Comparison of ENCODE assay signal across 1 cellular context in the genomic region with DNA sequence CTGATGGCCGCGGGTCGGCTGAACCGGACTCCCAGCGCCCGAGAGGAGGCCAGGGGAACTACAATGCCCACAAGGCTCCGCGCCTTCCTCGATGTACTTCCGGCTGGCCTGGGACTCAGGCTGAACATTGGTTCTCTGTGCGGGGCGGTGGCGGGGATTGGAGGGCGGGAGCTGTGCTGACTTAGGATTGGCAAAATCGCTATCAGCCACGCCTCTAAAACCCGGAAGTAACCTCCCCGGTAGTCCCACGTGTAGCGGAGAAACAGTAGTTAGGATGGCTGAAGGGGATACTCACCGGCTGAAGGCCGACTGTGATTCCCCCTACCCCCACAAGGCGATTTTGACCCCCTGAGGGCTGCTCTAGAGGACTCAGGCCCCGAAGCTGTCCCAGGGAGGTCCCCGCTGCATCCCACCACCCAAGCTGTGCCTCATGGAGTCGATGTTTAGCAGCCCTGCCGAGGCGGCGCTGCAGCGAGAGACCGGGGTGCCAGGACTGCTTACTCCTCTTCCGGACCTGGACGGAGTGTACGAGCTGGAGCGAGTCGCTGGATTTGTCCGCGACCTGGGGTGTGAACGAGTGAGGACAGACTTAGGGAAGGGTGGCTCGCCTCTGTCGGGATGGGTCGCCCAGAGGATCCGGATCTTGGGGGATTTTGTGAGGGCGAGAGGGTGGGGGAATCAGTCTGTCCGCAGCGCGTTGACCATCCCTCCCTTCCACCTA.
TF ChIP-seq lines count a peak whose summit lies in the region.

A gene with protein sequence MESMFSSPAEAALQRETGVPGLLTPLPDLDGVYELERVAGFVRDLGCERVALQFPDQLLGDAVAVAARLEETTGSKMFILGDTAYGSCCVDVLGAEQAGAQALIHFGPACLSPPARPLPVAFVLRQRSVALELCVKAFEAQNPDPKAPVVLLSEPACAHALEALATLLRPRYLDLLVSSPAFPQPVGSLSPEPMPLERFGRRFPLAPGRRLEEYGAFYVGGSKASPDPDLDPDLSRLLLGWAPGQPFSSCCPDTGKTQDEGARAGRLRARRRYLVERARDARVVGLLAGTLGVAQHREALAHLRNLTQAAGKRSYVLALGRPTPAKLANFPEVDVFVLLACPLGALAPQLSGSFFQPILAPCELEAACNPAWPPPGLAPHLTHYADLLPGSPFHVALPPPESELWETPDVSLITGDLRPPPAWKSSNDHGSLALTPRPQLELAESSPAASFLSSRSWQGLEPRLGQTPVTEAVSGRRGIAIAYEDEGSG (plus strand): TSS at position 265 of the 721 bp plus-strand sequence. CDS start 166 bp downstream, at position 431.

TF ChIP-seq in HepG2, 621 proteins besides CTCF, POLR2A, EP300 and RAD21 (continued from another document and continues in another):
- TF ChIP-seq, protein P1, sequence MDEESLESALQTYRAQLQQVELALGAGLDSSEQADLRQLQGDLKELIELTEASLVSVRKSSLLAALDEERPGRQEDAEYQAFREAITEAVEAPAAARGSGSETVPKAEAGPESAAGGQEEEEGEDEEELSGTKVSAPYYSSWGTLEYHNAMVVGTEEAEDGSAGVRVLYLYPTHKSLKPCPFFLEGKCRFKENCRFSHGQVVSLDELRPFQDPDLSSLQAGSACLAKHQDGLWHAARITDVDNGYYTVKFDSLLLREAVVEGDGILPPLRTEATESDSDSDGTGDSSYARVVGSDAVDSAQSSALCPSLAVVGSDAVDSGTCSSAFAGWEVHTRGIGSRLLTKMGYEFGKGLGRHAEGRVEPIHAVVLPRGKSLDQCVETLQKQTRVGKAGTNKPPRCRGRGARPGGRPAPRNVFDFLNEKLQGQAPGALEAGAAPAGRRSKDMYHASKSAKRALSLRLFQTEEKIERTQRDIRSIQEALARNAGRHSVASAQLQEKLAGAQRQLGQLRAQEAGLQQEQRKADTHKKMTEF (CRISPR knock-in tag; IDR thresholded peaks at IDR 0.05) = 0 out of 2 replicates have a peak, but pooled peaks have one; percentile 26
- TF ChIP-seq ZNF441 (CRISPR knock-in tag; IDR thresholded peaks at IDR 0.05; ENCODE audit: borderline replicate concordance) (no peak; the same call in 1 of the 2 replicates), ATF7-NPFF (CRISPR knock-in tag; IDR thresholded peaks at IDR 0.05; ENCODE audit: low read depth) (peak; percentile 55; the same call in 1 of the 2 replicates), CCDC6 (CRISPR knock-in tag; IDR thresholded peaks at IDR 0.05) (no peak), KDM5B (CRISPR knock-in tag; IDR thresholded peaks at IDR 0.05; ENCODE audit: borderline replicate concordance) (0 out of 2 replicates have a peak, but pooled peaks have one; percentile 41), ZSCAN29 (CRISPR knock-in tag; conservative IDR thresholded peaks at IDR 0.05) (no peak), GMEB1 (CRISPR knock-in tag; IDR thresholded peaks at IDR 0.05; ENCODE audit: borderline replicate concordance) (peak; percentile 61), HNRNPK (IDR thresholded peaks at IDR 0.05; ENCODE audit: low read depth, low read length, poor library complexity, severe bottlenecking) (no peak), ZNF777 (CRISPR knock-in tag; IDR thresholded peaks at IDR 0.05) (0 out of 2 replicates have a peak, but pooled peaks have one; percentile 32), TAF1 (CRISPR knock-in tag; IDR thresholded peaks at IDR 0.05) (0 out of 2 replicates have a peak, but pooled peaks have one; percentile 21), KLF15 (CRISPR knock-in tag; IDR thresholded peaks at IDR 0.05; ENCODE audit: borderline replicate concordance) (no peak), FOSL2 (CRISPR knock-in tag; IDR thresholded peaks at IDR 0.05) (0 out of 2 replicates have a peak, but pooled peaks have one; percentile 18), KAT8 (CRISPR knock-in tag; IDR thresholded peaks at IDR 0.05) (peak; percentile 84), RBAK (CRISPR knock-in tag; IDR thresholded peaks at IDR 0.05) (no peak), SAP130 (CRISPR knock-in tag; IDR thresholded peaks at IDR 0.05; ENCODE audit: low read depth) (peak; percentile 100), ZNF839 (CRISPR knock-in tag; IDR thresholded peaks at IDR 0.05; ENCODE audit: borderline replicate concordance) (no peak), DMTF1 (CRISPR knock-in tag; IDR thresholded peaks at IDR 0.05) (no peak), MIER2 (CRISPR knock-in tag; IDR thresholded peaks at IDR 0.05) (no peak; the same call in 1 of the 2 replicates), BATF2 (CRISPR knock-in tag; IDR thresholded peaks at IDR 0.05) (no peak), ETV5 (CRISPR knock-in tag; IDR thresholded peaks at IDR 0.05; ENCODE audit: borderline replicate concordance) (0 out of 2 replicates have a peak, but pooled peaks have one; percentile 5), STAG1 (CRISPR knock-in tag; IDR thresholded peaks at IDR 0.05) (no peak), BRD4 (CRISPR knock-in tag; IDR thresholded peaks at IDR 0.05) (0 out of 2 replicates have a peak, but pooled peaks have one; percentile 14), SMAD1 (CRISPR knock-in tag; IDR thresholded peaks at IDR 0.05; ENCODE audit: borderline replicate concordance, low read depth) (no peak; the same call in 1 of the 2 replicates), GABPA (IDR thresholded peaks at IDR 0.05; ENCODE audit: low read depth, low read length) (no peak), GABPA (CRISPR knock-in tag; IDR thresholded peaks at IDR 0.05; ENCODE audit: low read depth) (peak; percentile 97), POLR2AphosphoS5 (IDR thresholded peaks at IDR 0.05; ENCODE audit: low read depth, low read length) (peak; percentile 64), PHF8 (CRISPR knock-in tag; IDR thresholded peaks at IDR 0.05) (peak; percentile 71)
- TF ChIP-seq, protein P2, sequence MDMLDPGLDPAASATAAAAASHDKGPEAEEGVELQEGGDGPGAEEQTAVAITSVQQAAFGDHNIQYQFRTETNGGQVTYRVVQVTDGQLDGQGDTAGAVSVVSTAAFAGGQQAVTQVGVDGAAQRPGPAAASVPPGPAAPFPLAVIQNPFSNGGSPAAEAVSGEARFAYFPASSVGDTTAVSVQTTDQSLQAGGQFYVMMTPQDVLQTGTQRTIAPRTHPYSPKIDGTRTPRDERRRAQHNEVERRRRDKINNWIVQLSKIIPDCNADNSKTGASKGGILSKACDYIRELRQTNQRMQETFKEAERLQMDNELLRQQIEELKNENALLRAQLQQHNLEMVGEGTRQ (IDR thresholded peaks at IDR 0.05; ENCODE audit: low read depth, low read length) = peak; percentile 56; the same call in 1 of the 2 replicates
- TF ChIP-seq, protein P2 (CRISPR knock-in tag; IDR thresholded peaks at IDR 0.05; ENCODE audit: borderline replicate concordance) = 0 out of 2 replicates have a peak, but pooled peaks have one; percentile 19
- TF ChIP-seq, protein P3, sequence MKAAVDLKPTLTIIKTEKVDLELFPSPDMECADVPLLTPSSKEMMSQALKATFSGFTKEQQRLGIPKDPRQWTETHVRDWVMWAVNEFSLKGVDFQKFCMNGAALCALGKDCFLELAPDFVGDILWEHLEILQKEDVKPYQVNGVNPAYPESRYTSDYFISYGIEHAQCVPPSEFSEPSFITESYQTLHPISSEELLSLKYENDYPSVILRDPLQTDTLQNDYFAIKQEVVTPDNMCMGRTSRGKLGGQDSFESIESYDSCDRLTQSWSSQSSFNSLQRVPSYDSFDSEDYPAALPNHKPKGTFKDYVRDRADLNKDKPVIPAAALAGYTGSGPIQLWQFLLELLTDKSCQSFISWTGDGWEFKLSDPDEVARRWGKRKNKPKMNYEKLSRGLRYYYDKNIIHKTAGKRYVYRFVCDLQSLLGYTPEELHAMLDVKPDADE (CRISPR knock-in tag; IDR thresholded peaks at IDR 0.05) = no peak
- TF ChIP-seq, protein P4, sequence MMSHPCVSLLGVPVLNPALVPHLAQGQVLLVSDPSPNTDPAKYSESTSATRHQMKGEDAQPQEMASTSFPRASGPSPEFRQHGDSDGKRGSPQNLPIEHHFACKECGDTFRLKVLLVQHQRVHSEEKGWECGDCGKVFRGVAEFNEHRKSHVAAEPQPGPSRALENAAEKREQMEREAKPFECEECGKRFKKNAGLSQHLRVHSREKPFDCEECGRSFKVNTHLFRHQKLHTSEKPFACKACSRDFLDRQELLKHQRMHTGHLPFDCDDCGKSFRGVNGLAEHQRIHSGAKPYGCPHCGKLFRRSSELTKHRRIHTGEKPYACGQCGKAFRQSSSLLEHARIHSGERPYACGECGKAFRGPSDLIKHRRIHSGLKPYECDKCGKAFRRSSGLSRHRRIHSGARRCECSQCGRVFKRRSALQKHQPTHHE (CRISPR knock-in tag; IDR thresholded peaks at IDR 0.05; ENCODE audit: borderline replicate concordance) = no peak
- TF ChIP-seq, protein P5, sequence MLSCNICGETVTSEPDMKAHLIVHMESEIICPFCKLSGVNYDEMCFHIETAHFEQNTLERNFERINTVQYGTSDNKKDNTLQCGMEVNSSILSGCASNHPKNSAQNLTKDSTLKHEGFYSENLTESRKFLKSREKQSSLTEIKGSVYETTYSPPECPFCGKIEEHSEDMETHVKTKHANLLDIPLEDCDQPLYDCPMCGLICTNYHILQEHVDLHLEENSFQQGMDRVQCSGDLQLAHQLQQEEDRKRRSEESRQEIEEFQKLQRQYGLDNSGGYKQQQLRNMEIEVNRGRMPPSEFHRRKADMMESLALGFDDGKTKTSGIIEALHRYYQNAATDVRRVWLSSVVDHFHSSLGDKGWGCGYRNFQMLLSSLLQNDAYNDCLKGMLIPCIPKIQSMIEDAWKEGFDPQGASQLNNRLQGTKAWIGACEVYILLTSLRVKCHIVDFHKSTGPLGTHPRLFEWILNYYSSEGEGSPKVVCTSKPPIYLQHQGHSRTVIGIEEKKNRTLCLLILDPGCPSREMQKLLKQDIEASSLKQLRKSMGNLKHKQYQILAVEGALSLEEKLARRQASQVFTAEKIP (CRISPR knock-in tag; IDR thresholded peaks at IDR 0.05; ENCODE audit: borderline replicate concordance) = no peak
- TF ChIP-seq, protein P6, sequence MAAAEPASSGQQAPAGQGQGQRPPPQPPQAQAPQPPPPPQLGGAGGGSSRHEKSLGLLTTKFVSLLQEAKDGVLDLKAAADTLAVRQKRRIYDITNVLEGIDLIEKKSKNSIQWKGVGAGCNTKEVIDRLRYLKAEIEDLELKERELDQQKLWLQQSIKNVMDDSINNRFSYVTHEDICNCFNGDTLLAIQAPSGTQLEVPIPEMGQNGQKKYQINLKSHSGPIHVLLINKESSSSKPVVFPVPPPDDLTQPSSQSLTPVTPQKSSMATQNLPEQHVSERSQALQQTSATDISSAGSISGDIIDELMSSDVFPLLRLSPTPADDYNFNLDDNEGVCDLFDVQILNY (CRISPR knock-in tag; conservative IDR thresholded peaks at IDR 0.05) = no peak
- TF ChIP-seq, protein P7, sequence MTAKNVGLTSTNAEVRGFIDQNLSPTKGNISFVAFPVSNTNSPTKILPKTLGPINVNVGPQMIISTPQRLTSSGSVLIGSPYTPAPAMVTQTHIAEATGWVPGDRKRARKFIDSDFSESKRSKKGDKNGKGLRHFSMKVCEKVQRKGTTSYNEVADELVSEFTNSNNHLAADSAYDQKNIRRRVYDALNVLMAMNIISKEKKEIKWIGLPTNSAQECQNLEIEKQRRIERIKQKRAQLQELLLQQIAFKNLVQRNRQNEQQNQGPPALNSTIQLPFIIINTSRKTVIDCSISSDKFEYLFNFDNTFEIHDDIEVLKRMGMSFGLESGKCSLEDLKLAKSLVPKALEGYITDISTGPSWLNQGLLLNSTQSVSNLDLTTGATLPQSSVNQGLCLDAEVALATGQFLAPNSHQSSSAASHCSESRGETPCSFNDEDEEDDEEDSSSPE (CRISPR knock-in tag; IDR thresholded peaks at IDR 0.05) = peak; percentile 37; the same call in 1 of the 2 replicates
